9 cellular contexts compared by ENCODE assay signal in genomic region chr10:80540644-80541143, GRCh38. TPM values are rescaled to one million over a fixed set of nuclear protein-coding genes. Genes with fewer than 3 reads are reported as not detected.
DNase-seq lines count a peak whose midpoint lies in the region; ATAC-seq and TF ChIP-seq lines count a peak whose summit lies in the region.
"Had no signal": no experiment of that assay in that cellular context is flagged by ENCODE, and none has a peak within 500 bp of the region (broad histone marks: within the 10 kb centered on the region; RNA-seq: fewer than 3 reads in every experiment).

No MANE protein-coding gene starts in this region.

- BruUV-seq in PC-9 (replicated peaks; lab: Mats Ljungman, UMichigan) = no TSS peak

- H3K9me2 ChIP-seq in PC-9 (ENCODE audit: insufficient read depth) = no peaks in the 10 kb centered on the region

- no peaks in the 10 kb centered on the region for H4K20me1 ChIP-seq in PC-9 (ENCODE audit: insufficient read depth)

- H3K4me2 ChIP-seq in PC-9 = no peak overlapping the region
- H3K4me2 ChIP-seq: KMS-11 had no signal

- H3K9me3 ChIP-seq in PC-9 (ENCODE audit: insufficient read depth, low read depth) = no peaks in the 10 kb centered on the region

- no peaks in the 10 kb centered on the region for H3K36me3 ChIP-seq in PC-9 (ENCODE audit: low read depth)
- H3K36me3 ChIP-seq in H7 (replicated peaks; ENCODE audit: control insufficient read depth, insufficient read depth, low read length) = no peaks in the 10 kb centered on the region

- H3K27me3 ChIP-seq in PC-9 (ENCODE audit: insufficient read depth, low read depth) = no peaks in the 10 kb centered on the region
- no peaks in the 10 kb centered on the region for H3K27me3 ChIP-seq in H7 (ENCODE audit: control insufficient read depth, insufficient read depth, low read length)

- CTCF ChIA-PET in PC-9 (lab: Charles Lee) = no interaction called here

- TF ChIP-seq CTCF in GM13976 (IDR thresholded peaks at IDR 0.05; ENCODE audit: borderline replicate concordance, control extremely low read depth, extremely low read depth, insufficient read depth, missing control alignments) (no peak), PC-9 (conservative IDR thresholded peaks at IDR 0.05) (no peak)

- no peak overlapping the region for H3K27ac ChIP-seq in PC-9
- H3K27ac ChIP-seq: KMS-11 had no signal

- H3F3A ChIP-seq in PC-9 (ENCODE audit: insufficient read depth, low read depth) = no peaks in the 10 kb centered on the region

- H3K4me3 ChIP-seq in PC-9 = no peak overlapping the region
- no peak overlapping the region for H3K4me3 ChIP-seq in H7 (ENCODE audit: insufficient read depth, low read depth, low read length)

- in situ Hi-C loops in GM13976 (cut with MboI; ENCODE audit: low sequenced_read_pairs, unreplicated experiment) = no loop called here

- H3K4me1 ChIP-seq in PC-9 (replicated peaks; ENCODE audit: insufficient read depth) = 0 out of 2 replicates have a peak, but pooled peaks cover 3% of the 10 kb centered on the region

- peak; percentile 51 for ATAC-seq in GM21367 (IDR thresholded peaks at IDR 0.05; ENCODE audit: unreplicated experiment)
- ATAC-seq in HG03280 (IDR thresholded peaks at IDR 0.05; ENCODE audit: unreplicated experiment) = peak; percentile 41

- no peak overlapping the region for H2AFZ ChIP-seq in PC-9

- DNase-seq in GM13976 (ENCODE audit: low spot score) (peak; percentile 75), iPS-NIHi7 (ENCODE audit: extremely low spot score) (peak; percentile 4), D341Med (ENCODE audit: low spot score) (no peak), PC-9 (no peak), NCI-H774 (lab: John Stamatoyannopoulos, UW) (no peak), H7 (no peak)

- intact Hi-C loops in PC-9 (cut with micrococcal nuclease; ENCODE audit: unreplicated experiment) = no loop called here

- POLR2A ChIA-PET in PC-9 (lab: Charles Lee; ENCODE audit: unreplicated experiment) = no interaction called here

- H3K79me2 ChIP-seq in PC-9 (ENCODE audit: low read depth) = no peaks in the 10 kb centered on the region

RNA-seq across cellular contexts. Expression of gene SH2D4B, which starts 3.0 kb away (rescaled TPM):
- total RNA-seq in PC-9 (2021) = 0.24 TPM in 1 of 2 replicates, not detected in the other
- not detected in 2 replicates for total RNA-seq in H7 (2014; rRNA removed; shearing (Covaris generic))

Comparison
In these comparisons a context has a peak if more than half of its experiments do, and no peak if none do; other contexts are left out.
1. DNase-seq: peak in GM13976 (single experiment) and iPS-NIHi7 (single experiment); none in D341Med (single experiment), PC-9 (0 of 2), NCI-H774 (single experiment) and H7 (single experiment).